Comparison of ENCODE assay signal across 12 cellular contexts in genomic region chr5:116566251-116566650, GRCh38. TPM values are rescaled to one million over a fixed set of nuclear protein-coding genes. Genes with fewer than 3 reads are reported as not detected.
DNase-seq lines count a peak whose midpoint lies in the region; ATAC-seq and TF ChIP-seq lines count a peak whose summit lies in the region.
"Had no signal": no experiment of that assay in that cellular context is flagged by ENCODE, and none has a peak within 500 bp of the region (broad histone marks: within the 10 kb centered on the region; RNA-seq: fewer than 3 reads in every experiment).

No MANE protein-coding gene starts in this region.

- intact Hi-C loops in posterior vena cava (cut with DNase I) (no loop called here), esophagus squamous epithelium (cut with DNase I) (no loop called here)

- DNase-seq in endodermal cell = no peak
- no peak for DNase-seq in posterior vena cava (ENCODE audit: low spot score)
- no peak for DNase-seq in omental fat pad (ENCODE audit: low spot score)
- no peak for DNase-seq in esophagus squamous epithelium (lab: John Stamatoyannopoulos, UW)
- DNase-seq in right atrium auricular region (ENCODE audit: low spot score) = no peak

- H3K27me3 Mint-ChIP-seq in endodermal cell (ENCODE audit: insufficient read depth) = no peaks in the 10 kb centered on the region

- no peaks in the 10 kb centered on the region for H3K9me3 Mint-ChIP-seq in endodermal cell
- H3K9me3 Mint-ChIP-seq: activated T-helper 2 cell treated with anti-CD3 and anti-CD28 coated beads, Interferon-gamma antibody, Interleukin-2, Interleukin-4, amounts not matched to agents 10 μg/mL and 5 μg/mL and 100 μg/mL, durations not matched to agents 14 hours and 24 hours and 36 hours had no signal

- 67 to 68% methylated on average over 1 of the region's 1 CpG for WGBS in endodermal cell (ENCODE audit: insufficient coverage in 1 of 2, insufficient read length in 1 of 2), 2 experiments
- 84 to 85% methylated on average over 1 of the region's 1 CpG for WGBS in esophagus squamous epithelium, 2 donors

- no peak overlapping the region for H3K27ac Mint-ChIP-seq in endodermal cell
- H3K27ac Mint-ChIP-seq: activated T-helper 2 cell treated with anti-CD3 and anti-CD28 coated beads, Interferon-gamma antibody, Interleukin-2, Interleukin-4, amounts not matched to agents 10 μg/mL and 5 μg/mL and 100 μg/mL, durations not matched to agents 14 hours and 24 hours and 36 hours had no signal

- peak overlapping the region; percentile 46 for H3K4me3 ChIP-seq in endodermal cell (ENCODE audit: low read length)
- no peak overlapping the region for H3K4me3 ChIP-seq in esophagus squamous epithelium
- H3K4me3 ChIP-seq in right atrium auricular region = no peak overlapping the region
- H3K4me3 ChIP-seq: breast epithelium had no signal

- H3K36me3 ChIP-seq in endodermal cell (ENCODE audit: control insufficient read depth, insufficient read depth, low read length) (no peaks in the 10 kb centered on the region), esophagus squamous epithelium (no peaks in the 10 kb centered on the region), right atrium auricular region (no peaks in the 10 kb centered on the region)
- H3K36me3 ChIP-seq: breast epithelium had no signal

- H3K27ac ChIP-seq in endodermal cell (ENCODE audit: low read depth, low read length) (no peak overlapping the region), esophagus squamous epithelium (no peak overlapping the region), right atrium auricular region (no peak overlapping the region)
- H3K27ac ChIP-seq: breast epithelium, epithelial cell of prostate had no signal

- TF ChIP-seq CTCF in endodermal cell (conservative IDR thresholded peaks at IDR 0.05) (no peak), omental fat pad (IDR thresholded peaks at IDR 0.05) (no peak), esophagus squamous epithelium (IDR thresholded peaks at IDR 0.05) (no peak), right atrium auricular region (IDR thresholded peaks at IDR 0.05) (no peak)

- H3K4me3 Mint-ChIP-seq in endodermal cell = peak overlapping the region; percentile 45

- H3K27me3 ChIP-seq in endodermal cell (ENCODE audit: control insufficient read depth, insufficient read depth, low read length, poor library complexity, severe bottlenecking) = no peaks in the 10 kb centered on the region
- H3K27me3 ChIP-seq in esophagus squamous epithelium = peaks cover 0 to 14% (median 0%) of the 10 kb centered on the region in 4 donors
- H3K27me3 ChIP-seq in right atrium auricular region = no peaks in the 10 kb centered on the region
- H3K27me3 ChIP-seq: breast epithelium had no signal

- ATAC-seq in GM18907 (IDR thresholded peaks at IDR 0.05; ENCODE audit: unreplicated experiment) (peak; percentile 83), GM21786 (IDR thresholded peaks at IDR 0.05; ENCODE audit: unreplicated experiment) (peak; percentile 88), HG03280 (IDR thresholded peaks at IDR 0.05; ENCODE audit: unreplicated experiment) (peak; percentile 51), omental fat pad (ENCODE audit: low FRiP score) (no peak)

- no peak for TF ChIP-seq POLR2A in esophagus squamous epithelium (IDR thresholded peaks at IDR 0.05)

- peaks cover 11% of the 10 kb centered on the region for H3K36me3 Mint-ChIP-seq in endodermal cell (ENCODE audit: low read depth)

- peaks cover 20% of the 10 kb centered on the region for H3K4me1 ChIP-seq in endodermal cell (ENCODE audit: control insufficient read depth, insufficient read depth, low read length)
- H3K4me1 ChIP-seq in esophagus squamous epithelium = peaks cover 0 to 21% (median 0%) of the 10 kb centered on the region in 3 donors
- no peaks in the 10 kb centered on the region for H3K4me1 ChIP-seq in right atrium auricular region
- H3K4me1 ChIP-seq: breast epithelium had no signal

- no peak overlapping the region for H3K9ac ChIP-seq in endodermal cell (ENCODE audit: extremely low read depth, low read length, poor library complexity, severe bottlenecking)

- peaks cover 84% of the 10 kb centered on the region for H3K4me1 Mint-ChIP-seq in endodermal cell

- no peaks in the 10 kb centered on the region for H3K9me3 ChIP-seq in endodermal cell (ENCODE audit: control insufficient read depth, low read length)
- no peaks in the 10 kb centered on the region for H3K9me3 ChIP-seq in esophagus squamous epithelium
- no peaks in the 10 kb centered on the region for H3K9me3 ChIP-seq in right atrium auricular region
- H3K9me3 ChIP-seq: breast epithelium had no signal

RNA-seq across cellular contexts. Expression of gene SEMA6A, which starts 8.4 kb away (rescaled TPM):
- total RNA-seq in endodermal cell (100 to 1,000 TPM in 1 of 2 donors, 10 to 100 TPM in 1; 79.6 to 328 TPM), posterior vena cava (10 to 100 TPM; 18.6 to 24.9 TPM), omental fat pad (10 to 100 TPM; 21.3 to 70.3 (median 40.9) TPM), esophagus squamous epithelium (10 to 100 TPM in 1 of 4 donors, 1 to 10 TPM in 3; 3.0 to 28.6 (median 4.3) TPM), right atrium auricular region (1 to 10 TPM; 3.9 to 4.4 TPM)
- polyA plus RNA-seq in endodermal cell (2013, experiment 1 of 2) = 73.8 TPM
- 61.4 TPM for polyA plus RNA-seq in endodermal cell (2013, experiment 2 of 2)
- total RNA-seq: activated T-helper 2 cell treated with anti-CD3 and anti-CD28 coated beads, Interferon-gamma antibody, Interleukin-2, Interleukin-4, amounts not matched to agents 10 μg/mL and 5 μg/mL and 100 μg/mL, durations not matched to agents 14 hours and 24 hours and 36 hours; LHCN-M2 had no signal
